In the genomic region with DNA sequence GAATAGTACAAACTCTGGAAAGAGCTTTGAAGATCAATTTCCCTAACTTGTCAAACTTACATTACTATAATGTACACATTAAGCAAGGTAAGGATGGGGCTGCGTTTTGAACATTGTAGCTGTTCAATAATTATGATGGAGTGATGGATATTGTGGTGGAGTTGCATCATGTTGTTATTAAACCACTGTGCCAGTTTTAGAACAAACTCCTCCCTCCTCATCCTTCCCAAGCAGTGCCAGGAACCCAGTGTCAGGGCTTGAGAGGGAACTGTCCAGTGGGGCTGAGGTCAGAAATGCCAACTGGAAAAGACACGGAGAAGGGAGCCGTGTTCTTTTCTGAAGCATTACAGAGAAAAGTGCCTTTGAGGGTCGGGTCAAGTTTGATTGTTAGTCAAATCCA, we compare ENCODE assay signal across 1 cellular context.
TF ChIP-seq lines count a peak whose summit lies in the region.

No MANE protein-coding gene starts in this region.

TF ChIP-seq in A549, 52 proteins besides CTCF, POLR2A, EP300 and RAD21 (continued from another document):
- TF ChIP-seq ZFP36 (IDR thresholded peaks at IDR 0.05; ENCODE audit: borderline replicate concordance, partially characterized antibody) (no peak), CBX8 (IDR thresholded peaks at IDR 0.05) (no peak), KDM5A (IDR thresholded peaks at IDR 0.05) (no peak), SREBF2 (IDR thresholded peaks at IDR 0.05) (no peak)
- TF ChIP-seq, protein P1, sequence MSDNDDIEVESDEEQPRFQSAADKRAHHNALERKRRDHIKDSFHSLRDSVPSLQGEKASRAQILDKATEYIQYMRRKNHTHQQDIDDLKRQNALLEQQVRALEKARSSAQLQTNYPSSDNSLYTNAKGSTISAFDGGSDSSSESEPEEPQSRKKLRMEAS (IDR thresholded peaks at IDR 0.05), result no peak
